In genomic region chr10:102450124-102450373, GRCh38 we compare ENCODE assay signal across 9 cellular contexts. TPM values are rescaled to one million over a fixed set of nuclear protein-coding genes. Genes with fewer than 3 reads are reported as not detected.
A peak's percentile ranks its signal among the peaks of the same experiment; 100 is the strongest.
DNase-seq lines count a peak whose midpoint lies in the region; ATAC-seq, FAIRE-seq and TF ChIP-seq lines count a peak whose summit lies in the region.
"Had no signal": no experiment of that assay in that cellular context is flagged by ENCODE, and none has a peak within 500 bp of the region (broad histone marks: within the 10 kb centered on the region; RNA-seq: fewer than 3 reads in every experiment).

No MANE protein-coding gene starts in this region.

- H3K9me3 Mint-ChIP-seq in activated CD8-positive, alpha-beta T cell treated with anti-CD3 and anti-CD28 coated beads, Interleukin-2, amount 10 ng/mL, durations not matched to agents 7 days and 5 days (ENCODE audit: insufficient read depth): no peaks in the 10 kb centered on the region

- peaks cover 1% of the 10 kb centered on the region for H3K79me2 ChIP-seq in keratinocyte (ENCODE audit: control insufficient read depth, insufficient read depth, low read length)

- FAIRE-seq in keratinocyte (lab: Jason Lieb, UNC): no peak

- peaks cover 15% of the 10 kb centered on the region for H3K36me3 Mint-ChIP-seq in activated CD8-positive, alpha-beta T cell treated with anti-CD3 and anti-CD28 coated beads, Interleukin-2, amount 10 ng/mL, durations not matched to agents 7 days and 5 days (ENCODE audit: low read depth)

- H3K27me3 Mint-ChIP-seq in activated CD8-positive, alpha-beta T cell treated with anti-CD3 and anti-CD28 coated beads, Interleukin-2, amount 10 ng/mL, durations not matched to agents 7 days and 5 days (ENCODE audit: low read depth): no peaks in the 10 kb centered on the region

- H3K27ac ChIP-seq in cardiac muscle cell (peak overlapping the region; percentile 67), keratinocyte (ENCODE audit: control insufficient read depth, insufficient read depth, low read length) (peak overlapping the region; percentile 85), thymus (ENCODE audit: low read depth) (peak overlapping the region; percentile 91)

- peak overlapping the region; percentile 90 for H3K4me3 Mint-ChIP-seq in activated CD8-positive, alpha-beta T cell treated with anti-CD3 and anti-CD28 coated beads, Interleukin-2, amount 10 ng/mL, durations not matched to agents 7 days and 5 days

- peak overlapping the region; percentile 89 for H3K4me3 ChIP-seq in cardiac muscle cell
- H3K4me3 ChIP-seq in keratinocyte (ENCODE audit: control insufficient read depth in 2 of 3, extremely low read depth in 1 of 3, insufficient read depth in 2 of 3, low read depth in 1 of 3, low read length in 3 of 3): peak overlapping the region; percentile 73 to 100 (median 75)
- H3K4me3 ChIP-seq in thymus (ENCODE audit: low read length): peak overlapping the region; percentile 89

- ATAC-seq in left ventricle myocardium superior: no peak
- ATAC-seq in activated CD8-positive, alpha-beta T cell treated with anti-CD3 and anti-CD28 coated beads, Interleukin-2, amount 10 ng/mL, durations not matched to agents 7 days and 5 days: no peak
- no peak for ATAC-seq in GM19023 (IDR thresholded peaks at IDR 0.05; ENCODE audit: unreplicated experiment)

- H3K9me3 ChIP-seq in cardiac muscle cell (ENCODE audit: low read depth): no peaks in the 10 kb centered on the region
- no peaks in the 10 kb centered on the region for H3K9me3 ChIP-seq in keratinocyte (ENCODE audit: control insufficient read depth, low read depth, low read length)
- H3K9me3 ChIP-seq in thymus (ENCODE audit: control insufficient read depth): no peaks in the 10 kb centered on the region

- dilution Hi-C loops in keratinocyte (cut with MboI; ENCODE audit: extremely low pct_ligation_motif_present, low sequenced_read_pairs): no loop called here

- peak overlapping the region; percentile 87 for H3K9ac ChIP-seq in keratinocyte (ENCODE audit: control insufficient read depth, extremely low read depth, insufficient read depth, low read length)

- no peaks in the 10 kb centered on the region for H3K27me3 ChIP-seq in cardiac muscle cell
- no peaks in the 10 kb centered on the region for H3K27me3 ChIP-seq in keratinocyte (ENCODE audit: control insufficient read depth, extremely low read depth, insufficient read depth, low read length)
- H3K27me3 ChIP-seq in thymus (ENCODE audit: control insufficient read depth, insufficient read depth): no peaks in the 10 kb centered on the region

- CTCF ChIA-PET in activated CD8-positive, alpha-beta T cell treated with anti-CD3 and anti-CD28 coated beads, Interleukin-2, amount 10 ng/mL, durations not matched to agents 7 days and 5 days (lab: Charles Lee): interaction anchor here (0.7 to 5.0 kb wide), 14 partner anchors 8 to 318 kb away, joined by 3 to 31 read pairs (median 5); partner anchors contain the start of genes CUEDC2, FBXL15 and NFKB2

- no peak for TF ChIP-seq CTCF in cardiac muscle cell (IDR thresholded peaks at IDR 0.05; ENCODE audit: low read depth, low read length)
- peak in 2 of 3 experiments; percentile 20 to 21 for TF ChIP-seq CTCF in keratinocyte (optimal IDR thresholded peaks at IDR 0.05 in 1 of 3, IDR thresholded peaks at IDR 0.05 in 1 of 3, conservative IDR thresholded peaks at IDR 0.05 in 1 of 3; ENCODE audit: extremely low read depth in 1 of 3, insufficient read depth in 2 of 3, low read length in 3 of 3)
- no peak for TF ChIP-seq CTCF in GM10266 (IDR thresholded peaks at IDR 0.05; ENCODE audit: control insufficient read depth, insufficient read depth, low read depth, missing control alignments)

- H3K4me1 ChIP-seq in cardiac muscle cell (ENCODE audit: low read depth) (peaks cover 4% of the 10 kb centered on the region), keratinocyte (ENCODE audit: control insufficient read depth, extremely low read depth, insufficient read depth, low read length) (peaks cover 23% of the 10 kb centered on the region), thymus (ENCODE audit: control insufficient read depth, insufficient read depth, low read length) (peaks cover 6% of the 10 kb centered on the region)

- H3K9me1 ChIP-seq in keratinocyte (ENCODE audit: control insufficient read depth, extremely low read depth, insufficient read depth, low read length): no peaks in the 10 kb centered on the region

- WGBS in thymus: 0% methylated on average over 11 of the region's 11 CpGs

- POLR2A ChIA-PET in activated CD8-positive, alpha-beta T cell treated with anti-CD3 and anti-CD28 coated beads, Interleukin-2, amount 10 ng/mL, durations not matched to agents 7 days and 5 days (lab: Charles Lee): interaction anchor here (1.0 to 5.7 kb wide), 13 partner anchors 9 to 55 kb away, joined by 3 to 81 read pairs (median 6); partner anchors contain the start of genes CUEDC2, FBXL15 and NFKB2

- H4K20me1 ChIP-seq in keratinocyte (ENCODE audit: control insufficient read depth, extremely low read depth, insufficient read depth, low read length): no peaks in the 10 kb centered on the region

- no peaks in the 10 kb centered on the region for H3K36me3 ChIP-seq in cardiac muscle cell
- no peaks in the 10 kb centered on the region for H3K36me3 ChIP-seq in keratinocyte (ENCODE audit: control insufficient read depth in 2 of 2, extremely low read depth in 1 of 2, insufficient read depth in 2 of 2, low read length in 2 of 2)
- no peaks in the 10 kb centered on the region for H3K36me3 ChIP-seq in thymus (ENCODE audit: control insufficient read depth, insufficient read depth)

- H3K4me1 Mint-ChIP-seq in activated CD8-positive, alpha-beta T cell treated with anti-CD3 and anti-CD28 coated beads, Interleukin-2, amount 10 ng/mL, durations not matched to agents 7 days and 5 days (ENCODE audit: low read depth): peaks cover 44% of the 10 kb centered on the region

- peak overlapping the region; percentile 93 for H3K27ac Mint-ChIP-seq in activated CD8-positive, alpha-beta T cell treated with anti-CD3 and anti-CD28 coated beads, Interleukin-2, amount 10 ng/mL, durations not matched to agents 7 days and 5 days

- intact Hi-C loops in left ventricle myocardium superior (cut with micrococcal nuclease): no loop called here

- DNase-seq in cardiac muscle cell (ENCODE audit: low read depth in 1 of 2, low spot score in 1 of 2): peak in 1 of 2 donors; percentile 20
- no peak for DNase-seq in left ventricle myocardium superior
- no peak for DNase-seq in activated CD8-positive, alpha-beta T cell treated with anti-CD3 and anti-CD28 coated beads, Interleukin-2, amount 10 ng/mL, durations not matched to agents 7 days and 5 days
- DNase-seq in keratinocyte (ENCODE audit: low read depth, low spot score): no peak
- DNase-seq in GM10266 (ENCODE audit: extremely low spot score): no peak
- DNase-seq in cerebellar nuclear complex (lab: John Stamatoyannopoulos, UW): no peak

- H3K4me2 ChIP-seq in keratinocyte (ENCODE audit: control insufficient read depth, extremely low read depth, insufficient read depth, low read depth, low read length): peak overlapping the region; percentile 97

- peak overlapping the region; percentile 92 for H2AFZ ChIP-seq in keratinocyte (ENCODE audit: control insufficient read depth, low read length)

RNA-seq across cellular contexts. Expression of gene C10orf95, which starts 1.3 kb away (rescaled TPM):
- total RNA-seq in cardiac muscle cell (not detected in 2 replicates), left ventricle myocardium superior (not detected)
- polyA plus RNA-seq in cardiac muscle cell (1.7 and 2.0 TPM in 2 replicates), keratinocyte (0.60 to 0.81 TPM (median 0.63 TPM) in 3 replicates), thymus (0.46 TPM)
- under 1 TPM in 1 of 2 experiments, not detected in 1; 0.32 TPM for total RNA-seq in activated CD8-positive, alpha-beta T cell treated with anti-CD3 and anti-CD28 coated beads, Interleukin-2, amount 10 ng/mL, durations not matched to agents 7 days and 5 days
- 0.24 TPM for polyA plus RNA-seq in keratinocyte (2011; ENCODE audit: low read depth)
- 0.43 and 0.78 TPM in 2 replicates for polyA plus RNA-seq in keratinocyte (2011; cell fraction: cytosol; rRNA removed)
- 0.27 and 0.52 TPM in 2 replicates for polyA plus RNA-seq in keratinocyte (2011; cell fraction: nucleus; rRNA removed)
- 0.83 and 2.1 TPM in 2 replicates for polyA plus RNA-seq in keratinocyte (2012; ENCODE audit: low replicate concordance)
- 0.26 to 0.99 TPM (median 0.43 TPM) in 3 replicates for polyA minus RNA-seq in keratinocyte
- polyA minus RNA-seq in keratinocyte (2011; cell fraction: cytosol; rRNA and poly(A)+ RNA removed): not detected
- 0.39 and 0.42 TPM in 2 replicates for polyA minus RNA-seq in keratinocyte (2011; cell fraction: nucleus; rRNA and poly(A)+ RNA removed)
- total RNA-seq: glomerular endothelial cell had no signal

RNA-seq across cellular contexts. Expression of gene CUEDC2, which starts 17.7 kb away (rescaled TPM):
- total RNA-seq in cardiac muscle cell (113 and 134 TPM in 2 replicates), left ventricle myocardium superior (78.3 TPM)
- polyA plus RNA-seq in cardiac muscle cell (190 and 193 TPM in 2 replicates), keratinocyte (35.8 to 77.3 TPM (median 46.6 TPM) in 3 replicates), thymus (52.4 TPM)
- 10 to 100 TPM; 71.7 to 77.6 TPM for total RNA-seq in activated CD8-positive, alpha-beta T cell treated with anti-CD3 and anti-CD28 coated beads, Interleukin-2, amount 10 ng/mL, durations not matched to agents 7 days and 5 days
- polyA plus RNA-seq in keratinocyte (2011; ENCODE audit: low read depth): 12.7 TPM
- 43.1 and 74.9 TPM in 2 replicates for polyA plus RNA-seq in keratinocyte (2011; cell fraction: cytosol; rRNA removed)
- polyA plus RNA-seq in keratinocyte (2011; cell fraction: nucleus; rRNA removed): 57.2 and 68.1 TPM in 2 replicates
- polyA plus RNA-seq in keratinocyte (2012; ENCODE audit: low replicate concordance): 30.2 and 63.8 TPM in 2 replicates
- 30.5 to 34.5 TPM (median 33.6 TPM) in 3 replicates for polyA minus RNA-seq in keratinocyte
- polyA minus RNA-seq in keratinocyte (2011; cell fraction: cytosol; rRNA and poly(A)+ RNA removed): 55.1 TPM
- 10.6 and 15.3 TPM in 2 replicates for polyA minus RNA-seq in keratinocyte (2011; cell fraction: nucleus; rRNA and poly(A)+ RNA removed)

RNA-seq across cellular contexts. Expression of gene FBXL15, which starts 29.4 kb away (rescaled TPM):
- 36.3 and 46.6 TPM in 2 replicates for total RNA-seq in cardiac muscle cell
- 40.9 and 46.3 TPM in 2 replicates for polyA plus RNA-seq in cardiac muscle cell
- 9.1 TPM for total RNA-seq in left ventricle myocardium superior
- 10 to 100 TPM; 12.7 to 13.8 TPM for total RNA-seq in activated CD8-positive, alpha-beta T cell treated with anti-CD3 and anti-CD28 coated beads, Interleukin-2, amount 10 ng/mL, durations not matched to agents 7 days and 5 days
- 3.1 to 4.9 TPM (median 3.5 TPM) in 3 replicates for polyA plus RNA-seq in keratinocyte
- 1.6 TPM for polyA plus RNA-seq in keratinocyte (2011; ENCODE audit: low read depth)
- 1.5 and 7.8 TPM in 2 replicates for polyA plus RNA-seq in keratinocyte (2011; cell fraction: cytosol; rRNA removed)
- polyA plus RNA-seq in keratinocyte (2011; cell fraction: nucleus; rRNA removed): 4.3 and 7.1 TPM in 2 replicates
- polyA plus RNA-seq in keratinocyte (2012; ENCODE audit: low replicate concordance): 4.7 and 5.6 TPM in 2 replicates
- 0.33 to 0.74 TPM (median 0.66 TPM) in 3 replicates for polyA minus RNA-seq in keratinocyte
- 8.4 TPM for polyA minus RNA-seq in keratinocyte (2011; cell fraction: cytosol; rRNA and poly(A)+ RNA removed)
- 2.8 and 3.0 TPM in 2 replicates for polyA minus RNA-seq in keratinocyte (2011; cell fraction: nucleus; rRNA and poly(A)+ RNA removed)
- polyA plus RNA-seq in thymus: 12.0 TPM

RNA-seq across cellular contexts. Expression of gene PSD, which starts 31.5 kb away (rescaled TPM):
- total RNA-seq in cardiac muscle cell (19.8 and 24.7 TPM in 2 replicates), left ventricle myocardium superior (0.50 TPM)
- polyA plus RNA-seq in cardiac muscle cell (13.2 and 18.5 TPM in 2 replicates), keratinocyte (0.10 to 0.81 TPM (median 0.11 TPM) in 3 replicates), thymus (3.8 TPM)
- total RNA-seq in activated CD8-positive, alpha-beta T cell treated with anti-CD3 and anti-CD28 coated beads, Interleukin-2, amount 10 ng/mL, durations not matched to agents 7 days and 5 days: 1 to 10 TPM in 1 of 2 experiments, under 1 TPM in 1; 0.92 to 1.6 TPM
- polyA plus RNA-seq in keratinocyte (2011; ENCODE audit: low read depth): 0.46 TPM
- polyA plus RNA-seq in keratinocyte (2011; cell fraction: cytosol; rRNA removed): 0.11 and 0.19 TPM in 2 replicates
- 0.56 and 0.69 TPM in 2 replicates for polyA plus RNA-seq in keratinocyte (2011; cell fraction: nucleus; rRNA removed)
- polyA plus RNA-seq in keratinocyte (2012; ENCODE audit: low replicate concordance): 0.71 and 1.0 TPM in 2 replicates
- 0.07 TPM in 1 of 3 replicates, not detected in the others for polyA minus RNA-seq in keratinocyte
- polyA minus RNA-seq in keratinocyte (2011; cell fraction: cytosol; rRNA and poly(A)+ RNA removed): not detected
- polyA minus RNA-seq in keratinocyte (2011; cell fraction: nucleus; rRNA and poly(A)+ RNA removed): 0.42 and 0.54 TPM in 2 replicates

RNA-seq across cellular contexts. Expression of gene ACTR1A, which starts 52.5 kb away (rescaled TPM):
- 135 and 147 TPM in 2 replicates for total RNA-seq in cardiac muscle cell
- 165 and 172 TPM in 2 replicates for polyA plus RNA-seq in cardiac muscle cell
- 101 TPM for total RNA-seq in left ventricle myocardium superior
- total RNA-seq in activated CD8-positive, alpha-beta T cell treated with anti-CD3 and anti-CD28 coated beads, Interleukin-2, amount 10 ng/mL, durations not matched to agents 7 days and 5 days: 10 to 100 TPM; 72.7 to 75.8 TPM
- polyA plus RNA-seq in keratinocyte: 160 to 229 TPM (median 162 TPM) in 3 replicates
- polyA plus RNA-seq in keratinocyte (2011; ENCODE audit: low read depth): 21.8 TPM
- 138 and 153 TPM in 2 replicates for polyA plus RNA-seq in keratinocyte (2011; cell fraction: cytosol; rRNA removed)
- polyA plus RNA-seq in keratinocyte (2011; cell fraction: nucleus; rRNA removed): 160 and 173 TPM in 2 replicates
- polyA plus RNA-seq in keratinocyte (2012; ENCODE audit: low replicate concordance): 64.3 and 139 TPM in 2 replicates
- polyA minus RNA-seq in keratinocyte: 163 to 238 TPM (median 196 TPM) in 3 replicates
- 128 TPM for polyA minus RNA-seq in keratinocyte (2011; cell fraction: cytosol; rRNA and poly(A)+ RNA removed)
- 79.6 and 122 TPM in 2 replicates for polyA minus RNA-seq in keratinocyte (2011; cell fraction: nucleus; rRNA and poly(A)+ RNA removed)
- 63.7 TPM for polyA plus RNA-seq in thymus

Comparison
In these comparisons a context has a peak if more than half of its experiments do, and no peak if none do; other contexts are left out.
1. CTCF ChIP-seq: peak in keratinocyte (2 of 3); none in cardiac muscle cell (single experiment) and GM10266 (single experiment).
2. Peak in every context shown above with its lines, with median percentiles within 50 percentile points of each other: H3K27ac ChIP-seq and H3K4me3 ChIP-seq.